Comparison of ENCODE assay signal across 27 cellular contexts in genomic region chr5:2374703-2375102, GRCh38.
"Had no signal": no experiment of that assay in that cellular context is flagged by ENCODE, and none has a peak within 500 bp of the region (broad histone marks: within the 10 kb centered on the region; RNA-seq: fewer than 3 reads in every experiment).

No MANE protein-coding gene starts in this region.

- H3K4me1 ChIP-seq: ascending aorta, breast epithelium, colonic mucosa had no signal

- H3K36me3 ChIP-seq: ascending aorta, breast epithelium, cardiac muscle cell, colonic mucosa had no signal

- ATAC-seq: activated CD4-positive, alpha-beta T cell treated with anti-CD3 and anti-CD28 coated beads for 36 hours; activated CD8-positive, alpha-beta memory T cell treated with anti-CD3 and anti-CD28 coated beads, Interleukin-2, amount 10 ng/mL, durations not matched to agents 7 days and 5 days; activated CD8-positive, alpha-beta T cell treated with anti-CD3 and anti-CD28 coated beads, Interleukin-2, amount 10 ng/mL, durations not matched to agents 7 days and 5 days; activated naive CD4-positive, alpha-beta T cell treated with anti-CD3 and anti-CD28 coated beads, Interleukin-2, amount 50 U/mL, for 72 hours; esophagus mucosa had no signal

- H3K9me3 ChIP-seq: ascending aorta, colonic mucosa had no signal

- H3K27ac Mint-ChIP-seq: activated CD4-positive, alpha-beta memory T cell treated with anti-CD3 and anti-CD28 coated beads for 36 hours; activated CD4-positive, alpha-beta T cell treated with anti-CD3 and anti-CD28 coated beads for 36 hours; activated CD4-positive, alpha-beta T cell treated with anti-CD3 and anti-CD28 coated beads, Interleukin-2, amount 10 ng/mL, durations not matched to agents 24 days and 14 days; activated CD8-positive, alpha-beta memory T cell treated with anti-CD3 and anti-CD28 coated beads, Interleukin-2, amount 10 ng/mL, durations not matched to agents 7 days and 5 days; activated CD8-positive, alpha-beta T cell treated with anti-CD3 and anti-CD28 coated beads, Interleukin-2, amount 10 ng/mL, durations not matched to agents 7 days and 5 days; activated naive CD4-positive, alpha-beta T cell treated with anti-CD3 and anti-CD28 coated beads, Interleukin-2, amount 10 ng/mL, durations not matched to agents 7 days and 5 days; activated naive CD4-positive, alpha-beta T cell treated with anti-CD3 and anti-CD28 coated beads, Interleukin-2, amount 50 U/mL, for 72 hours; activated naive CD8-positive, alpha-beta T cell treated with anti-CD3 and anti-CD28 coated beads, Interleukin-2, amount 10 ng/mL, durations not matched to agents 7 days and 5 days; brain; endodermal cell had no signal

- H3K4me3 ChIP-seq: ascending aorta, breast epithelium, cardiac muscle cell, colonic mucosa had no signal

- H3K27me3 ChIP-seq: ascending aorta, breast epithelium, cardiac muscle cell, colonic mucosa had no signal

- H3K9me3 Mint-ChIP-seq: brain, endodermal cell had no signal

- H3K27me3 Mint-ChIP-seq: activated CD4-positive, alpha-beta memory T cell treated with anti-CD3 and anti-CD28 coated beads for 36 hours; activated CD4-positive, alpha-beta T cell treated with anti-CD3 and anti-CD28 coated beads for 36 hours; activated CD4-positive, alpha-beta T cell treated with anti-CD3 and anti-CD28 coated beads, Interleukin-2, amount 10 ng/mL, durations not matched to agents 24 days and 14 days; activated CD8-positive, alpha-beta memory T cell treated with anti-CD3 and anti-CD28 coated beads, Interleukin-2, amount 10 ng/mL, durations not matched to agents 7 days and 5 days; activated naive CD4-positive, alpha-beta T cell treated with anti-CD3 and anti-CD28 coated beads, Interleukin-2, amount 10 ng/mL, durations not matched to agents 7 days and 5 days; activated naive CD8-positive, alpha-beta T cell treated with anti-CD3 and anti-CD28 coated beads, Interleukin-2, amount 10 ng/mL, durations not matched to agents 7 days and 5 days had no signal

- H3K4me3 Mint-ChIP-seq: activated CD4-positive, alpha-beta memory T cell treated with anti-CD3 and anti-CD28 coated beads for 36 hours; activated CD4-positive, alpha-beta T cell treated with anti-CD3 and anti-CD28 coated beads for 36 hours; activated CD4-positive, alpha-beta T cell treated with anti-CD3 and anti-CD28 coated beads, Interleukin-2, amount 10 ng/mL, durations not matched to agents 24 days and 14 days; activated CD8-positive, alpha-beta memory T cell treated with anti-CD3 and anti-CD28 coated beads, Interleukin-2, amount 10 ng/mL, durations not matched to agents 7 days and 5 days; activated CD8-positive, alpha-beta T cell treated with anti-CD3 and anti-CD28 coated beads, Interleukin-2, amount 10 ng/mL, durations not matched to agents 7 days and 5 days; activated naive CD4-positive, alpha-beta T cell treated with anti-CD3 and anti-CD28 coated beads, Interleukin-2, amount 10 ng/mL, durations not matched to agents 7 days and 5 days; activated naive CD8-positive, alpha-beta T cell treated with anti-CD3 and anti-CD28 coated beads, Interleukin-2, amount 10 ng/mL, durations not matched to agents 7 days and 5 days; brain; endodermal cell had no signal

- H3K27ac ChIP-seq: ascending aorta, breast epithelium, cardiac muscle cell, colonic mucosa had no signal

- DNase-seq: activated CD4-positive, alpha-beta memory T cell treated with anti-CD3 and anti-CD28 coated beads for 36 hours; activated CD4-positive, alpha-beta T cell treated with anti-CD3 and anti-CD28 coated beads for 36 hours; activated CD4-positive, alpha-beta T cell treated with anti-CD3 and anti-CD28 coated beads, Interleukin-2, amount 10 ng/mL, durations not matched to agents 24 days and 14 days; activated CD4-positive, CD25-positive, alpha-beta regulatory T cell; activated CD4-positive, CD25-positive, alpha-beta regulatory T cell treated with anti-CD3 and anti-CD28 coated beads, Interleukin-2, amount 50 U/mL, for 72 hours; activated CD8-positive, alpha-beta memory T cell treated with anti-CD3 and anti-CD28 coated beads, Interleukin-2, amount 10 ng/mL, durations not matched to agents 7 days and 5 days; activated CD8-positive, alpha-beta memory T cell treated with anti-CD3 and anti-CD28 coated beads, Interleukin-2, amount 50 U/mL, for 4 hours; activated CD8-positive, alpha-beta T cell treated with anti-CD3 and anti-CD28 coated beads, Interleukin-2, amount 10 ng/mL, durations not matched to agents 7 days and 5 days; activated gamma-delta T cell; activated naive CD4-positive, alpha-beta T cell; activated naive CD4-positive, alpha-beta T cell treated with anti-CD3 and anti-CD28 coated beads, Interleukin-2, amount 10 ng/mL, durations not matched to agents 7 days and 5 days; activated naive CD8-positive, alpha-beta T cell treated with anti-CD3 and anti-CD28 coated beads, Interleukin-2, amount 10 ng/mL, durations not matched to agents 7 days and 5 days; activated T-cell treated with anti-CD3 and anti-CD28 coated beads, Interleukin-2, amount 50 U/mL, for 1 hour; activated T-cell treated with anti-CD3 and anti-CD28 coated beads, Interleukin-2, amount 50 U/mL, for 48 hours; central memory CD4-positive, alpha-beta T cell; cerebellar nuclear complex; colonic mucosa; effector memory CD4-positive, alpha-beta T cell; endodermal cell; foreskin fibroblast; T-helper 2 cell had no signal

- H3K4me1 Mint-ChIP-seq: activated CD4-positive, alpha-beta T cell treated with anti-CD3 and anti-CD28 coated beads for 36 hours; activated CD4-positive, alpha-beta T cell treated with anti-CD3 and anti-CD28 coated beads, Interleukin-2, amount 10 ng/mL, durations not matched to agents 24 days and 14 days; activated CD8-positive, alpha-beta memory T cell treated with anti-CD3 and anti-CD28 coated beads, Interleukin-2, amount 10 ng/mL, durations not matched to agents 7 days and 5 days; activated naive CD4-positive, alpha-beta T cell treated with anti-CD3 and anti-CD28 coated beads, Interleukin-2, amount 10 ng/mL, durations not matched to agents 7 days and 5 days; endodermal cell had no signal

- H3K36me3 Mint-ChIP-seq: activated CD4-positive, alpha-beta memory T cell treated with anti-CD3 and anti-CD28 coated beads for 36 hours; activated CD8-positive, alpha-beta memory T cell treated with anti-CD3 and anti-CD28 coated beads, Interleukin-2, amount 10 ng/mL, durations not matched to agents 7 days and 5 days; activated naive CD4-positive, alpha-beta T cell treated with anti-CD3 and anti-CD28 coated beads, Interleukin-2, amount 10 ng/mL, durations not matched to agents 7 days and 5 days; activated naive CD8-positive, alpha-beta T cell treated with anti-CD3 and anti-CD28 coated beads, Interleukin-2, amount 10 ng/mL, durations not matched to agents 7 days and 5 days; brain had no signal
